In genomic region chr5:173644700-173645436, GRCh38 we compare ENCODE assay signal across 19 cellular contexts. TPM values are rescaled to one million over a fixed set of nuclear protein-coding genes. Genes with fewer than 3 reads are reported as not detected.
DNase-seq lines count a peak whose midpoint lies in the region; ATAC-seq and TF ChIP-seq lines count a peak whose summit lies in the region.
"Had no signal": no experiment of that assay in that cellular context is flagged by ENCODE, and none has a peak within 500 bp of the region (broad histone marks: within the 10 kb centered on the region; RNA-seq: fewer than 3 reads in every experiment).

No MANE protein-coding gene starts in this region.

- no peak overlapping the region for H4K8ac ChIP-seq in neuronal stem cell (ENCODE audit: low read depth, low read length)

- H3K4me3 Mint-ChIP-seq in Caco-2 (ENCODE audit: unreplicated experiment), result no peak overlapping the region
- H3K4me3 Mint-ChIP-seq: CD4-positive, alpha-beta memory T cell; central memory CD8-positive, alpha-beta T cell had no signal

- no peak overlapping the region for H3K9ac ChIP-seq in adipocyte (ENCODE audit: low read length)
- no peak overlapping the region for H3K9ac ChIP-seq in neuronal stem cell (ENCODE audit: low read depth, low read length, poor library complexity)

- H2BK15ac ChIP-seq in neuronal stem cell (ENCODE audit: low read length), result peak overlapping the region; percentile 50

- H3K4ac ChIP-seq in neuronal stem cell (ENCODE audit: low read length), result no peak overlapping the region

- intact Hi-C loops in Caco-2 (cut with micrococcal nuclease; ENCODE audit: unreplicated experiment) (no loop called here), head of caudate nucleus (cut with DNase I) (no loop called here)

- WGBS in neuronal stem cell (ENCODE audit: extremely low coverage in 2 of 2, insufficient read length in 2 of 2, insufficient replicate concordance in 1 of 2), 2 donors, result no CpG with 5 or more reads among the region's 8 CpGs

- H4K91ac ChIP-seq in neuronal stem cell (ENCODE audit: low read depth, low read length, poor library complexity), result no peak overlapping the region

- DNase-seq in Caco-2 (peak; percentile 26 to 44), adipocyte (ENCODE audit: low read depth) (peak; percentile 78), head of caudate nucleus (peak in 25 of 42 donors; percentile 31 to 84 (median 60)), neuronal stem cell (ENCODE audit: low spot score) (no peak), HUDEP-2 (lab: John Stamatoyannopoulos, UW; ENCODE audit: unreplicated experiment in 76 of 76) (no peak), dermis blood vessel endothelial cell (no peak)
- DNase-seq: activated CD8-positive, alpha-beta memory T cell treated with anti-CD3 and anti-CD28 coated beads, Interleukin-2, amount 50 U/mL, for 4 hours; CD4-positive, alpha-beta memory T cell; effector CD8-positive, alpha-beta T cell; GF-D8; KG1; NCI-H187 treated with DMSO at 0.1 percent for 48 hours; T-helper 2 cell had no signal

- H3K4me1 ChIP-seq in Caco-2 (peaks cover 26% of the 10 kb centered on the region), adipocyte (ENCODE audit: control insufficient read depth, insufficient read depth, low read length) (peaks cover 11% of the 10 kb centered on the region), neuronal stem cell (ENCODE audit: control insufficient read depth in 2 of 2, insufficient read depth in 1 of 2, low read depth in 1 of 2, low read length in 2 of 2) (peaks cover 12 to 39% of the 10 kb centered on the region in 2 donors)
- H3K4me1 ChIP-seq: esophagus muscularis mucosa, left lung, suprapubic skin had no signal

- H3K36me3 ChIP-seq in Caco-2 (ENCODE audit: control insufficient read depth, insufficient read depth, low read length), result no peaks in the 10 kb centered on the region
- no peaks in the 10 kb centered on the region for H3K36me3 ChIP-seq in adipocyte (ENCODE audit: control insufficient read depth, insufficient read depth, low read length, severe bottlenecking)
- no peaks in the 10 kb centered on the region for H3K36me3 ChIP-seq in neuronal stem cell (replicated peaks in 1 of 2; ENCODE audit: control insufficient read depth in 2 of 2, insufficient read depth in 2 of 2, low read length in 2 of 2)
- H3K36me3 ChIP-seq: esophagus muscularis mucosa, left lung, suprapubic skin had no signal

- H3K27me3 Mint-ChIP-seq in Caco-2 (ENCODE audit: insufficient read depth, unreplicated experiment), result no peaks in the 10 kb centered on the region

- H3K36me3 Mint-ChIP-seq in Caco-2 (ENCODE audit: insufficient read depth, unreplicated experiment), result no peaks in the 10 kb centered on the region
- H3K36me3 Mint-ChIP-seq: CD4-positive, alpha-beta memory T cell had no signal

- peak overlapping the region; percentile 1 for H3K23ac ChIP-seq in neuronal stem cell (ENCODE audit: low read depth, low read length, poor library complexity)

- H3K4me1 Mint-ChIP-seq in Caco-2 (ENCODE audit: low read depth, unreplicated experiment), result peaks cover 20% of the 10 kb centered on the region
- H3K4me1 Mint-ChIP-seq: central memory CD8-positive, alpha-beta T cell had no signal

- peak overlapping the region; percentile 42 for H2AFZ ChIP-seq in neuronal stem cell (ENCODE audit: low read length)

- H3K27ac Mint-ChIP-seq in Caco-2 (ENCODE audit: unreplicated experiment), result peak overlapping the region; percentile 89
- H3K27ac Mint-ChIP-seq: CD4-positive, alpha-beta memory T cell had no signal

- H2BK12ac ChIP-seq in neuronal stem cell (ENCODE audit: low read length), result peak overlapping the region; percentile 25

- H3K4me3 ChIP-seq in Caco-2 (ENCODE audit: low read depth, low read length) (no peak overlapping the region), adipocyte (ENCODE audit: low read length) (no peak overlapping the region), neuronal stem cell (ENCODE audit: low read length in 2 of 2) (no peak overlapping the region)
- H3K4me3 ChIP-seq: esophagus muscularis mucosa, left lung, suprapubic skin had no signal

- POLR2A ChIA-PET in Caco-2 (lab: Charles Lee), result interaction anchor here (0.6 to 1.2 kb wide), 5 partner anchors 29 to 328 kb away, joined by 3 to 9 read pairs (median 4); partner anchors contain the start of gene CPEB4

- no peak overlapping the region for H3K4me2 ChIP-seq in neuronal stem cell (ENCODE audit: insufficient read depth, low read length, poor library complexity, severe bottlenecking)

- H2BK5ac ChIP-seq in neuronal stem cell (ENCODE audit: low read length), result no peak overlapping the region

- H3K18ac ChIP-seq in neuronal stem cell (ENCODE audit: low read length), result peak overlapping the region; percentile 21

- peak overlapping the region; percentile 21 for H2AK5ac ChIP-seq in neuronal stem cell (ENCODE audit: low read depth, low read length)

- peak overlapping the region; percentile 14 for H3K14ac ChIP-seq in neuronal stem cell (ENCODE audit: low read length)

- TF ChIP-seq CTCF in Caco-2 (IDR thresholded peaks at IDR 0.05; ENCODE audit: insufficient read depth in 1 of 2, low read depth in 1 of 2, low read length in 1 of 2, severe bottlenecking in 1 of 2, unreplicated experiment in 1 of 2), result no peak

- no peak overlapping the region for H3K27ac ChIP-seq in neuronal stem cell (replicated peaks; ENCODE audit: low read length)
- H3K27ac ChIP-seq: esophagus muscularis mucosa, suprapubic skin had no signal

- H3K9me3 ChIP-seq in Caco-2, result no peaks in the 10 kb centered on the region
- no peaks in the 10 kb centered on the region for H3K9me3 ChIP-seq in adipocyte (ENCODE audit: control insufficient read depth, low read length)
- no peaks in the 10 kb centered on the region for H3K9me3 ChIP-seq in neuronal stem cell (replicated peaks in 1 of 2; ENCODE audit: control insufficient read depth in 2 of 2, insufficient read depth in 1 of 2, low read depth in 1 of 2, low read length in 2 of 2)
- H3K9me3 ChIP-seq: esophagus muscularis mucosa, left lung, suprapubic skin had no signal

- H3K27me3 ChIP-seq in Caco-2 (replicated peaks; ENCODE audit: control insufficient read depth, insufficient read depth, low read length), result no peaks in the 10 kb centered on the region
- peaks cover 27% of the 10 kb centered on the region for H3K27me3 ChIP-seq in adipocyte (replicated peaks; ENCODE audit: control insufficient read depth, insufficient read depth, low read length)
- H3K27me3 ChIP-seq in neuronal stem cell (ENCODE audit: control insufficient read depth in 3 of 3, insufficient read depth in 3 of 3, low read depth in 1 of 3, low read length in 3 of 3), result no peaks in the 10 kb centered on the region
- H3K27me3 ChIP-seq: left lung had no signal

- ATAC-seq in HG03460 (IDR thresholded peaks at IDR 0.05; ENCODE audit: unreplicated experiment) (no peak), GM19397 (IDR thresholded peaks at IDR 0.05; ENCODE audit: unreplicated experiment) (no peak)

- no peaks in the 10 kb centered on the region for H3K79me1 ChIP-seq in neuronal stem cell (ENCODE audit: low read depth, low read length)

- no peak overlapping the region for H2BK120ac ChIP-seq in neuronal stem cell (ENCODE audit: low read depth, low read length)

- BruUV-seq in Caco-2 (replicated peaks; lab: Mats Ljungman, UMichigan), result no TSS peak

- CTCF ChIA-PET in Caco-2 (lab: Charles Lee), result interaction anchor here (0.8 kb wide), 2 partner anchors 179 to 328 kb away, joined by 3 to 4 read pairs; no protein-coding TSS in a partner anchor

- H3K9me3 Mint-ChIP-seq in Caco-2 (ENCODE audit: unreplicated experiment), result no peaks in the 10 kb centered on the region
- H3K9me3 Mint-ChIP-seq: CD4-positive, alpha-beta memory T cell; central memory CD8-positive, alpha-beta T cell had no signal

RNA-seq across cellular contexts. Expression of gene BOD1, which starts 28.4 kb away (rescaled TPM):
- total RNA-seq in Caco-2 (2022), result 111 and 120 TPM in 2 replicates
- polyA plus RNA-seq in neuronal stem cell (2013, experiment 1 of 2), result 171 TPM
- 171 TPM for polyA plus RNA-seq in neuronal stem cell (2013, experiment 2 of 2)
- 60.2 and 61.3 TPM in 2 replicates for total RNA-seq in dermis blood vessel endothelial cell

Comparison
In these comparisons a context has a peak if more than half of its experiments do, and no peak if none do; other contexts are left out.
1. DNase-seq: peak in Caco-2 (2 of 2), adipocyte (single experiment) and head of caudate nucleus (25 of 42); none in neuronal stem cell (single experiment), HUDEP-2 (0 of 76) and dermis blood vessel endothelial cell (single experiment).